8 cellular contexts compared by ENCODE assay signal in genomic region chr14:68359862-68360552, GRCh38.
DNase-seq lines count a peak whose midpoint lies in the region; ATAC-seq and TF ChIP-seq lines count a peak whose summit lies in the region.

No MANE protein-coding gene starts in this region.

- H3K9me3 Mint-ChIP-seq in IgD-negative memory B cell (peaks cover 0 to 3% (median 0%) of the 10 kb centered on the region in 3 donors), MCF 10A (ENCODE audit: unreplicated experiment) (no peaks in the 10 kb centered on the region)

- no peaks in the 10 kb centered on the region for H3K4me1 ChIP-seq in right lobe of liver

- in situ Hi-C loops in brain microvascular endothelial cell (cut with HindIII; ENCODE audit: low pct_ligation_motif_present, low sequenced_read_pairs): no loop called here

- no peak overlapping the region for H3K27ac ChIP-seq in right lobe of liver
- peak overlapping the region; percentile 75 for H3K27ac ChIP-seq in temporal lobe (ENCODE audit: low read depth, low read length)
- no peak overlapping the region for H3K27ac ChIP-seq in brain microvascular endothelial cell

- DNase-seq in MCF 10A (ENCODE audit: unreplicated experiment): peak; percentile 19
- DNase-seq in right lobe of liver: no peak
- no peak for DNase-seq in NCI-H2227 treated with DMSO at 0.1 percent for 48 hours (lab: John Stamatoyannopoulos, UW)
- DNase-seq in brain microvascular endothelial cell: no peak
- DNase-seq in NCI-H1105 treated with DMSO at 0.1 percent for 48 hours (lab: John Stamatoyannopoulos, UW): no peak
- no peak for DNase-seq in activated CD4-positive, CD25-positive, alpha-beta regulatory T cell treated with anti-CD3 and anti-CD28 coated beads, Interleukin-2, amount 50 U/mL, for 72 hours

- POLR2A ChIA-PET in MCF 10A (lab: Yijun Ruan, JAX): interaction anchor here (0.6 kb wide), 1 partner anchor 21 kb away, joined by 3 read pairs; no protein-coding TSS in a partner anchor

- TF ChIP-seq POLR2A in right lobe of liver (IDR thresholded peaks at IDR 0.05): no peak

- H3K36me3 ChIP-seq in right lobe of liver: no peaks in the 10 kb centered on the region
- no peaks in the 10 kb centered on the region for H3K36me3 ChIP-seq in brain microvascular endothelial cell (replicated peaks)

- H3K4me3 Mint-ChIP-seq in IgD-negative memory B cell (peak overlapping the region; percentile 21 to 75 (median 42)), MCF 10A (ENCODE audit: unreplicated experiment) (no peak overlapping the region)

- CTCF ChIA-PET in MCF 10A (lab: Yijun Ruan, JAX): interaction anchor here (1.2 kb wide), 1 partner anchor 457 kb away, joined by 4 read pairs; no protein-coding TSS in a partner anchor

- intact Hi-C loops in MCF 10A (cut with micrococcal nuclease) (no loop called here), right lobe of liver (cut with DNase I) (no loop called here)

- TF ChIP-seq CTCF in MCF 10A (IDR thresholded peaks at IDR 0.05; ENCODE audit: unreplicated experiment): no peak
- no peak for TF ChIP-seq CTCF in right lobe of liver (IDR thresholded peaks at IDR 0.05)
- no peak for TF ChIP-seq CTCF in brain microvascular endothelial cell (IDR thresholded peaks at IDR 0.05; ENCODE audit: low read depth, low read length, missing control alignments)

- peaks cover 3% of the 10 kb centered on the region for H3K27me3 Mint-ChIP-seq in IgD-negative memory B cell
- no peaks in the 10 kb centered on the region for H3K27me3 Mint-ChIP-seq in MCF 10A (ENCODE audit: insufficient read depth, unreplicated experiment)

- peak overlapping the region; percentile 13 to 92 (median 88) for H3K27ac Mint-ChIP-seq in IgD-negative memory B cell
- H3K27ac Mint-ChIP-seq in MCF 10A (ENCODE audit: low read depth, unreplicated experiment): peak overlapping the region; percentile 83

- H3K9me3 ChIP-seq in right lobe of liver: no peaks in the 10 kb centered on the region

- ATAC-seq in right lobe of liver: peak; percentile 34 to 55 (median 52)

- BruUV-seq in MCF 10A (replicated peaks; lab: Mats Ljungman, UMichigan): no TSS peak

- H3K4me1 Mint-ChIP-seq in IgD-negative memory B cell: peaks cover 43 to 54% (median 48%) of the 10 kb centered on the region in 3 donors
- H3K4me1 Mint-ChIP-seq in MCF 10A (ENCODE audit: insufficient read depth, unreplicated experiment): peaks cover 21% of the 10 kb centered on the region

- no peaks in the 10 kb centered on the region for H3K27me3 ChIP-seq in right lobe of liver
- H3K27me3 ChIP-seq in brain microvascular endothelial cell (replicated peaks): no peaks in the 10 kb centered on the region

- 60% methylated on average over 5 of the region's 7 CpGs for WGBS in right lobe of liver (ENCODE audit: insufficient coverage, low coverage, low lambda C conversion rate, missing lambda C conversion rate)

- no peak overlapping the region for H3K4me3 ChIP-seq in right lobe of liver
- no peak overlapping the region for H3K4me3 ChIP-seq in brain microvascular endothelial cell (ENCODE audit: low read depth, low read length)

- peaks cover 2% of the 10 kb centered on the region for H3K36me3 Mint-ChIP-seq in IgD-negative memory B cell
- H3K36me3 Mint-ChIP-seq in MCF 10A (ENCODE audit: insufficient read depth, unreplicated experiment): no peaks in the 10 kb centered on the region
